In the genomic region with DNA sequence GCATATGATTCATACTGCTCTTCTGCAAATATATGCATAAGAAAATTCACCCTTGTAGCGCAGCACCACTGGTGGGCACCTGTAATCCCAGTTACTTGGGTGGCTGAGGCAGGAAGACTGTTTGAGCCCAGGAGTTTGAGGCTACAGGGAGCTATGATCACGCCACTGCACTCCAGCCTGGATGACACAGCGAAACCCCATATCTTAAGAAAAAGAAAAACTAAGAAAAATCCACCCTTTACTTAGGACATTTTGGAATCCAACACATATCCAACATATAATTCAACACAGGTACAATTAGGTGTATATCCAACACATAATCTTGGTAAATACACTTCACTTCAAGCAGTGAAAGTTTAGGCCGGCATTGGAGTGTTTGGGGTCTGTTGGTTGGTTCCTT, we compare ENCODE assay signal across 29 cellular contexts.
"Had no signal": no experiment of that assay in that cellular context is flagged by ENCODE, and none has a peak within 500 bp of the region (broad histone marks: within the 10 kb centered on the region; RNA-seq: fewer than 3 reads in every experiment).

No MANE protein-coding gene starts in this region.

- H3K4me3 Mint-ChIP-seq: naive thymus-derived CD8-positive, alpha-beta T cell; natural killer cell treated with Interleukin-12 subunit alpha and Interleukin-12 subunit beta and Interleukin-15 and Interleukin-18, amount 100 ng/mL, for 72 hours; neural progenitor cell; stimulated activated memory B cell treated with anti-CD40 and anti-IgM and Interleukin-4, amounts not matched to agents 10 μg/mL and 1 μg/mL and 100 μg/mL, for 72 hours; stimulated activated naive CD8-positive, alpha-beta T cell treated with anti-CD3 and anti-CD28 coated beads, Interleukin-15, amount 100 ng/mL, for 72 hours; type B pancreatic cell had no signal

- H3K9me3 ChIP-seq: ovary, psoas muscle, right lobe of liver, sigmoid colon, suprapubic skin, testis, tibial artery, transverse colon, upper lobe of right lung, uterus had no signal

- H2AFZ ChIP-seq: neural progenitor cell, parathyroid adenoma had no signal

- DNase-seq: naive thymus-derived CD8-positive, alpha-beta T cell; occipital lobe; ovary; posterior cingulate gyrus; psoas muscle; right cardiac atrium; right lobe of liver; sigmoid colon; stimulated activated CD4-positive, alpha-beta T cell treated with anti-CD3 and anti-CD28 coated beads, Interleukin-12 subunit alpha, Interleukin-12 subunit beta, amount 100 ng/mL, for 4 hours; stimulated activated CD4-positive, alpha-beta T cell treated with anti-CD3 and anti-CD28 coated beads, Interleukin-1b, Interleukin-23, amount 100 ng/mL, for 48 hours; stimulated activated CD4-positive, alpha-beta T cell treated with anti-CD3 and anti-CD28 coated beads, Interleukin-4, amount 100 ng/mL, for 1 hour; stimulated activated CD4-positive, alpha-beta T cell treated with anti-CD3 and anti-CD28 coated beads, Interleukin-4, amount 100 ng/mL, for 4 hours; stimulated activated CD8-positive, alpha-beta memory T cell treated with anti-CD3 and anti-CD28 coated beads, Interleukin-4, amount 100 ng/mL, for 48 hours; stimulated activated naive CD4-positive, alpha-beta T cell; stimulated activated naive CD8-positive, alpha-beta T cell treated with anti-CD3 and anti-CD28 coated beads, Interleukin-15, amount 100 ng/mL, for 72 hours; stimulated activated naive CD8-positive, alpha-beta T cell treated with anti-CD3 and anti-CD28 coated beads, Interleukin-15, Interleukin-2, amounts not matched to agents 100 U/mL and 50 U/mL, for 24 hours; substantia nigra; testis; tibial artery; transverse colon; upper lobe of right lung; uterus had no signal

- H3K9me3 Mint-ChIP-seq: natural killer cell treated with Interleukin-12 subunit alpha and Interleukin-12 subunit beta and Interleukin-15 and Interleukin-18, amount 100 ng/mL, for 72 hours; stimulated activated memory B cell treated with anti-CD40 and anti-IgM and Interleukin-4, amounts not matched to agents 10 μg/mL and 1 μg/mL and 100 μg/mL, for 72 hours; stimulated activated naive CD8-positive, alpha-beta T cell treated with anti-CD3 and anti-CD28 coated beads, Interleukin-15, amount 100 ng/mL, for 72 hours had no signal

- H3K9ac ChIP-seq: neural progenitor cell, parathyroid adenoma had no signal

- H3K27ac ChIP-seq: neural progenitor cell, ovary, parathyroid adenoma, psoas muscle, right lobe of liver, sigmoid colon, suprapubic skin, testis, tibial artery, transverse colon, upper lobe of right lung, uterus had no signal

- H3K27me3 Mint-ChIP-seq: progenitor cell of endocrine pancreas; stimulated activated memory B cell treated with anti-CD40 and anti-IgM and Interleukin-4, amounts not matched to agents 10 μg/mL and 1 μg/mL and 100 μg/mL, for 72 hours; stimulated activated naive CD8-positive, alpha-beta T cell treated with anti-CD3 and anti-CD28 coated beads, Interleukin-15, amount 100 ng/mL, for 72 hours had no signal

- H3K4me1 ChIP-seq: parathyroid adenoma, psoas muscle, right lobe of liver, testis, tibial artery had no signal

- H3K27ac Mint-ChIP-seq: naive thymus-derived CD8-positive, alpha-beta T cell; natural killer cell treated with Interleukin-12 subunit alpha and Interleukin-12 subunit beta and Interleukin-15 and Interleukin-18, amount 100 ng/mL, for 72 hours; neural progenitor cell; progenitor cell of endocrine pancreas; stimulated activated memory B cell treated with anti-CD40 and anti-IgM and Interleukin-4, amounts not matched to agents 10 μg/mL and 1 μg/mL and 100 μg/mL, for 72 hours; stimulated activated naive CD8-positive, alpha-beta T cell treated with anti-CD3 and anti-CD28 coated beads, Interleukin-15, amount 100 ng/mL, for 72 hours; type B pancreatic cell had no signal

- H3K79me2 ChIP-seq: parathyroid adenoma had no signal

- H3K4me2 ChIP-seq: neural progenitor cell had no signal

- H3K27me3 ChIP-seq: neural progenitor cell, ovary, right lobe of liver, sigmoid colon, suprapubic skin, testis, tibial artery, transverse colon, upper lobe of right lung, uterus had no signal

- H3K4me3 ChIP-seq: neural progenitor cell, ovary, psoas muscle, right lobe of liver, sigmoid colon, suprapubic skin, testis, tibial artery, transverse colon, upper lobe of right lung, uterus had no signal

- H3K4me1 Mint-ChIP-seq: stimulated activated memory B cell treated with anti-CD40 and anti-IgM and Interleukin-4, amounts not matched to agents 10 μg/mL and 1 μg/mL and 100 μg/mL, for 72 hours; stimulated activated naive CD8-positive, alpha-beta T cell treated with anti-CD3 and anti-CD28 coated beads, Interleukin-15, amount 100 ng/mL, for 72 hours had no signal

- H3K36me3 ChIP-seq: neural progenitor cell, ovary, right lobe of liver, sigmoid colon, suprapubic skin, tibial artery, transverse colon, upper lobe of right lung, uterus had no signal

- H3K36me3 Mint-ChIP-seq: naive thymus-derived CD8-positive, alpha-beta T cell; natural killer cell treated with Interleukin-12 subunit alpha and Interleukin-12 subunit beta and Interleukin-15 and Interleukin-18, amount 100 ng/mL, for 72 hours; stimulated activated memory B cell treated with anti-CD40 and anti-IgM and Interleukin-4, amounts not matched to agents 10 μg/mL and 1 μg/mL and 100 μg/mL, for 72 hours had no signal
